ENCODE assay signal across 18 cellular contexts in genomic region chr11:133906241-133906640, GRCh38. TPM values are rescaled to one million over a fixed set of nuclear protein-coding genes. Genes with fewer than 3 reads are reported as not detected.
A peak's percentile ranks its signal among the peaks of the same experiment; 100 is the strongest.
DNase-seq lines count a peak whose midpoint lies in the region; ATAC-seq lines count a peak whose summit lies in the region.
"Had no signal": no experiment of that assay in that cellular context is flagged by ENCODE, and none has a peak within 500 bp of the region (broad histone marks: within the 10 kb centered on the region; RNA-seq: fewer than 3 reads in every experiment).

No MANE protein-coding gene starts in this region.

- H3K27me3 Mint-ChIP-seq in activated T-helper 17 cell treated with anti-CD3 and anti-CD28 coated beads, Interleukin-2, amount 50 U/mL, for 72 hours: no peaks in the 10 kb centered on the region
- H3K27me3 Mint-ChIP-seq: CD4-positive, alpha-beta T cell had no signal

- no peak overlapping the region for H3K4me3 Mint-ChIP-seq in activated T-helper 17 cell treated with anti-CD3 and anti-CD28 coated beads, Interleukin-2, amount 50 U/mL, for 72 hours
- H3K4me3 Mint-ChIP-seq: CD4-positive, alpha-beta T cell; H9 had no signal

- peak overlapping the region; percentile 67 for H3K27ac Mint-ChIP-seq in activated T-helper 17 cell treated with anti-CD3 and anti-CD28 coated beads, Interleukin-2, amount 50 U/mL, for 72 hours
- H3K27ac Mint-ChIP-seq: CD4-positive, alpha-beta T cell had no signal

- intact Hi-C loops in cardiac septum (cut with DNase I): no loop called here
- intact Hi-C loops in Right ventricle myocardium inferior (cut with DNase I): no loop called here
- intact Hi-C loops in sciatic nerve (cut with DNase I): no loop called here

- ATAC-seq in Right ventricle myocardium inferior (no peak), sciatic nerve (no peak), GM21367 (IDR thresholded peaks at IDR 0.05; ENCODE audit: unreplicated experiment) (no peak), GM18511 (IDR thresholded peaks at IDR 0.05; ENCODE audit: unreplicated experiment) (no peak)
- ATAC-seq in activated T-helper 17 cell treated with anti-CD3 and anti-CD28 coated beads, Interleukin-2, amount 50 U/mL, for 72 hours (replicated peaks): no peak
- ATAC-seq: PC-3 had no signal

- peaks cover 69% of the 10 kb centered on the region for H3K36me3 Mint-ChIP-seq in activated T-helper 17 cell treated with anti-CD3 and anti-CD28 coated beads, Interleukin-2, amount 50 U/mL, for 72 hours (ENCODE audit: low read depth)

- peaks cover 11% of the 10 kb centered on the region for H3K4me1 Mint-ChIP-seq in activated T-helper 17 cell treated with anti-CD3 and anti-CD28 coated beads, Interleukin-2, amount 50 U/mL, for 72 hours
- H3K4me1 Mint-ChIP-seq: H9 had no signal

- H3K9me3 Mint-ChIP-seq in activated T-helper 17 cell treated with anti-CD3 and anti-CD28 coated beads, Interleukin-2, amount 50 U/mL, for 72 hours: no peaks in the 10 kb centered on the region
- H3K9me3 Mint-ChIP-seq: CD4-positive, alpha-beta T cell; H9 had no signal

- peak; percentile 69 for DNase-seq in cardiac septum (ENCODE audit: low spot score)
- no peak for DNase-seq in Right ventricle myocardium inferior (ENCODE audit: missing footprints)
- peak; percentile 31 for DNase-seq in sciatic nerve (ENCODE audit: low spot score)
- no peak for DNase-seq in pons (ENCODE audit: low spot score)
- DNase-seq: ACHN; AML-193; Calu3; CD4-positive, alpha-beta T cell; DMS53; H9; NCI-H1092; NCI-H146; NCI-H2081; NCI-H748 treated with DMSO at 0.1 percent for 48 hours; PC-3 had no signal

RNA-seq across cellular contexts. Expression of gene IGSF9B, which starts 50.5 kb away (rescaled TPM):
- 85.3 TPM for total RNA-seq in cardiac septum
- 41.7 TPM for total RNA-seq in Right ventricle myocardium inferior
- 100 to 1,000 TPM in 1 of 2 donors, 10 to 100 TPM in 1; 25.4 to 279 TPM for total RNA-seq in activated T-helper 17 cell treated with anti-CD3 and anti-CD28 coated beads, Interleukin-2, amount 50 U/mL, for 72 hours
- total RNA-seq in sciatic nerve: 13.5 TPM

Comparison
In these comparisons a context has a peak if more than half of its experiments do, and no peak if none do; other contexts are left out.
1. DNase-seq: peak in cardiac septum (single experiment) and sciatic nerve (single experiment); none in Right ventricle myocardium inferior (single experiment) and pons (single experiment).